Comparison of ENCODE assay signal across 1 cellular context in genomic region chr5:172939045-172939444, GRCh38.
TF ChIP-seq lines count a peak whose summit lies in the region.

No MANE protein-coding gene starts in this region.

TF ChIP-seq in Ishikawa, 13 proteins besides CTCF, POLR2A, EP300 and RAD21 (continued from another document):
- TF ChIP-seq YY1 (IDR thresholded peaks at IDR 0.05; ENCODE audit: low read depth) (no peak), EGR1 (IDR thresholded peaks at IDR 0.05) (no peak), FOXM1 (IDR thresholded peaks at IDR 0.05; ENCODE audit: borderline replicate concordance, low read depth) (no peak)
- TF ChIP-seq, protein P1, sequence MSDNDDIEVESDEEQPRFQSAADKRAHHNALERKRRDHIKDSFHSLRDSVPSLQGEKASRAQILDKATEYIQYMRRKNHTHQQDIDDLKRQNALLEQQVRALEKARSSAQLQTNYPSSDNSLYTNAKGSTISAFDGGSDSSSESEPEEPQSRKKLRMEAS (IDR thresholded peaks at IDR 0.05) = no peak
